Comparison of ENCODE assay signal across 27 cellular contexts in the genomic region with DNA sequence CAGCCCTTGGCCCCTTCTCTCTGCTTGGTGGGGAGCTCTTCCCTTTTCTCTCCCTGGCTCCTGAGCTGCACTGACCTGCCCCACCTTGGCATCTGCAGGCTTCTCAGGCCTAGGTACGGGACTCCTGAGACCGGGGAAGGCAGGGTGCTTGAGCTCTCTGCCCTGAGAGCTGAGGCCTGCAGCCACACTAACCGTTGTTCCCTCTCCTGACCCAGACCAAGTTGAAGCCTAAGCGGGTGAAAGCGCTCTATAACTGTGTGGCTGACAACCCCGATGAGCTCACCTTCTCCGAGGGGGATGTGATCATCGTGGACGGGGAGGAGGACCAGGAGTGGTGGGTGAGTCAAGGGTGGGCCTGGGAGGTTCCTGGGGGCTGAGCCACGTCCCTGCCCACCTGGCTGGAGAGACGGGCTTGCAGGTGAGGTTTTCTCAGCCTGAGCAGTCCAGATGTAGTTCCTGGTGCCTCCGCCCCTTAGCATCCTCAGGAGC. TPM values are rescaled to one million over a fixed set of nuclear protein-coding genes. Genes with fewer than 3 reads are reported as not detected.
DNase-seq lines count a peak whose midpoint lies in the region; ATAC-seq and TF ChIP-seq lines count a peak whose summit lies in the region.
"Had no signal": no experiment of that assay in that cellular context is flagged by ENCODE, and none has a peak within 500 bp of the region (broad histone marks: within the 10 kb centered on the region; RNA-seq: fewer than 3 reads in every experiment).

No MANE protein-coding gene starts in this region.

- intact Hi-C loops in posterior vena cava (cut with DNase I): no loop called here
- intact Hi-C loops in vagina (cut with DNase I): loop anchor here (10.0 kb wide), 1 partner anchor 56 kb away; no protein-coding TSS in a partner anchor

- H3K4me1 ChIP-seq in vagina: peaks cover 26% of the 10 kb centered on the region
- H3K4me1 ChIP-seq: gastrocnemius medialis, SJCRH30 had no signal

- TF ChIP-seq CTCF in vagina (IDR thresholded peaks at IDR 0.05): no peak

- H3K9me3 ChIP-seq in vagina: no peaks in the 10 kb centered on the region
- H3K9me3 ChIP-seq: gastrocnemius medialis, MG63, SJCRH30, upper lobe of left lung had no signal

- no peak overlapping the region for H3K4me3 ChIP-seq in vagina
- H3K4me3 ChIP-seq: cardiac muscle cell, gastrocnemius medialis, MG63, SJCRH30, upper lobe of left lung had no signal

- peak; percentile 60 for DNase-seq in activated effector memory CD4-positive, alpha-beta T cell treated with anti-CD3 and anti-CD28 coated beads, Interleukin-2, amount 50 U/mL, for 16 hours
- DNase-seq in activated effector memory CD4-positive, alpha-beta T cell treated with Interleukin-2 at 50 U/mL for 16 hours: no peak
- DNase-seq in posterior vena cava (ENCODE audit: low spot score) (peak; percentile 64), vagina (ENCODE audit: extremely low spot score in 2 of 2) (no peak), NCI-H2227 treated with DMSO at 0.1 percent for 48 hours (lab: John Stamatoyannopoulos, UW) (no peak)
- DNase-seq in activated CD4-positive, alpha-beta T cell treated with anti-CD3 and anti-CD28 coated beads for 4 hours: no peak
- DNase-seq: activated CD4-positive, alpha-beta memory T cell treated with anti-CD3 and anti-CD28 coated beads for 36 hours; activated CD8-positive, alpha-beta memory T cell treated with anti-CD3 and anti-CD28 coated beads, Interleukin-2, amount 50 U/mL, for 48 hours; activated naive CD8-positive, alpha-beta T cell treated with anti-CD3 and anti-CD28 coated beads for 36 hours; aorta; CD4-positive, alpha-beta T cell; gastrocnemius medialis; KBM-7; left cardiac atrium; MG63; NCI-H1105 treated with DMSO at 0.1 percent for 48 hours; NCI-H1930; NCI-H526; occipital lobe; SJCRH30; small intestine; stimulated activated CD4-positive, alpha-beta T cell treated with anti-CD3 and anti-CD28 coated beads, Interleukin-1b, Interleukin-23, amount 100 ng/mL, for 48 hours; upper lobe of left lung had no signal

- peak overlapping the region; percentile 88 for H3K27ac ChIP-seq in vagina
- H3K27ac ChIP-seq: 22Rv1, cardiac muscle cell, gastrocnemius medialis, SJCRH30 had no signal

- ATAC-seq in esophagus mucosa (peak; percentile 7), HG02588 (IDR thresholded peaks at IDR 0.05; ENCODE audit: unreplicated experiment) (no peak)
- ATAC-seq: gastrocnemius medialis, left cardiac atrium had no signal

- TF ChIP-seq POLR2A in vagina (IDR thresholded peaks at IDR 0.05): no peak

- no peaks in the 10 kb centered on the region for H3K36me3 ChIP-seq in vagina
- H3K36me3 ChIP-seq: gastrocnemius medialis had no signal

- no peaks in the 10 kb centered on the region for H3K27me3 ChIP-seq in vagina
- H3K27me3 ChIP-seq: cardiac muscle cell, gastrocnemius medialis, MG63, SJCRH30, upper lobe of left lung had no signal

RNA-seq across cellular contexts. Expression of a gene that starts 22.2 kb away (rescaled TPM):
- total RNA-seq in esophagus mucosa (53.8 TPM), posterior vena cava (100 to 1,000 TPM; 100 to 143 TPM), vagina (53.8 TPM)

RNA-seq across cellular contexts. Expression of a gene that starts 22.4 kb away (rescaled TPM):
- total RNA-seq in esophagus mucosa: 26.2 TPM
- 10 to 100 TPM; 18.2 to 18.7 TPM for total RNA-seq in posterior vena cava
- 19.4 TPM for total RNA-seq in vagina

Comparison
In these comparisons a context has a peak if more than half of its experiments do, and no peak if none do; other contexts are left out.
1. DNase-seq: peak in activated effector memory CD4-positive, alpha-beta T cell treated with anti-CD3 and anti-CD28 coated beads, Interleukin-2, amount 50 U/mL, for 16 hours (single experiment) and posterior vena cava (single experiment); none in activated effector memory CD4-positive, alpha-beta T cell treated with Interleukin-2 at 50 U/mL for 16 hours (single experiment), vagina (0 of 2), NCI-H2227 treated with DMSO at 0.1 percent for 48 hours (single experiment) and activated CD4-positive, alpha-beta T cell treated with anti-CD3 and anti-CD28 coated beads for 4 hours (0 of 2).